Comparison of ENCODE assay signal across 8 cellular contexts in the genomic region with DNA sequence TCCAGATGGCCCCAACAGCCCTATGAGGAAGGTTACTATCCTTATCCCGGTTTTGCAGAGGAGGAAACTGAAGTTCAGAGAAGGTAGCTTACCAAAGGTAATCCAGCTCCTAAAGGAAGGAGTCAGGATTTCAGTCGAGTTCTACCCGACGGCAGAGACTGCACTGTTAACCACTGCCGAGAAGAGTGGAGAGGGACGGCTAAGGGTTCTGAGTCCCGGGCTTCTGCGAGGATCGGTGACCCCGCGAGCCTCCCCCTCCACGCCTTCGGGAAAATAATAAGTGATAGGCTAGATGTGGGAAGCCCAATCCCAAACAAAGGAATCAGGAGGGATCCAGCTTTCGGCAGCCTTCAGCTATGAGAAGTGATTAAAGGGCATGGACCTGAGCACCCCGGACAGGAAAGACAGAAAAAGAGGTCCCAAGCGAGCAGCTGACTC. TPM values are rescaled to one million over a fixed set of nuclear protein-coding genes. Genes with fewer than 3 reads are reported as not detected.
DNase-seq lines count a peak whose midpoint lies in the region; ATAC-seq and TF ChIP-seq lines count a peak whose summit lies in the region.

No MANE protein-coding gene starts in this region.

- no peak for DNase-seq in CD14-positive monocyte (ENCODE audit: low spot score)
- no peak for DNase-seq in H7
- DNase-seq in heart right ventricle = no peak
- no peak for DNase-seq in NCI-H128 (lab: John Stamatoyannopoulos, UW; ENCODE audit: unreplicated experiment)
- no peak for DNase-seq in HK-2 (ENCODE audit: unreplicated experiment)
- no peak for DNase-seq in activated CD4-positive, alpha-beta T cell treated with anti-CD3 and anti-CD28 coated beads for 4 hours

- intact Hi-C loops in CD14-positive monocyte (cut with micrococcal nuclease) (loop anchor here in 1 of 2 donors (5.0 to 10.0 kb wide), 2 partner anchors 41 to 51 kb away; no protein-coding TSS in a partner anchor), heart right ventricle (cut with DNase I) (loop anchor here in 1 of 10 donors (5.0 kb wide), 1 partner anchor 41 kb away; no protein-coding TSS in a partner anchor)

- H3K36me3 ChIP-seq in H7 (replicated peaks; ENCODE audit: control insufficient read depth, insufficient read depth, low read length) (no peaks in the 10 kb centered on the region), heart right ventricle (peaks cover 0 to 7% (median 0%) of the 10 kb centered on the region in 9 donors)

- H3K9me3 ChIP-seq in heart right ventricle = no peaks in the 10 kb centered on the region

- TF ChIP-seq CTCF in CD14-positive monocyte (IDR thresholded peaks at IDR 0.05) = no peak
- TF ChIP-seq CTCF in VCaP (conservative IDR thresholded peaks at IDR 0.05) = no peak
- TF ChIP-seq CTCF in heart right ventricle (IDR thresholded peaks at IDR 0.05) = no peak

- H3K27ac Mint-ChIP-seq in CD14-positive monocyte = peak overlapping the region in 4 of 7 donors; percentile 81 to 96 (median 94)

- no peaks in the 10 kb centered on the region for H3K9me3 Mint-ChIP-seq in CD14-positive monocyte

- peaks cover 4 to 66% (median 30%) of the 10 kb centered on the region in 9 donors for H3K4me1 ChIP-seq in heart right ventricle

- peaks cover 43% of the 10 kb centered on the region for H3K4me1 Mint-ChIP-seq in CD14-positive monocyte

- peaks cover 0 to 5% (median 2%) of the 10 kb centered on the region in 3 donors for H3K27me3 Mint-ChIP-seq in CD14-positive monocyte (ENCODE audit: low read depth in 3 of 3)

- peak overlapping the region; percentile 84 to 91 for H3K4me3 Mint-ChIP-seq in CD14-positive monocyte

- peaks cover 11 to 19% of the 10 kb centered on the region in 2 donors for H3K36me3 Mint-ChIP-seq in CD14-positive monocyte

- H3K27ac ChIP-seq in VCaP (peak overlapping the region; percentile 77), heart right ventricle (peak overlapping the region; percentile 76 to 96 (median 92)), skin epidermis (peak overlapping the region in 20 of 21 experiments; percentile 77 to 93 (median 87))

- WGBS in heart right ventricle, 2 donors = 1% methylated on average over 16 of the region's 16 CpGs

- H3K27me3 ChIP-seq in H7 (ENCODE audit: control insufficient read depth, insufficient read depth, low read length) (no peaks in the 10 kb centered on the region), heart right ventricle (no peaks in the 10 kb centered on the region)

- ATAC-seq in heart right ventricle = peak in 5 of 8 donors; percentile 0 to 5 (median 1)

- peak overlapping the region; percentile 89 for H3K4me3 ChIP-seq in H7 (ENCODE audit: insufficient read depth, low read depth, low read length)
- H3K4me3 ChIP-seq in heart right ventricle = peak overlapping the region; percentile 51 to 76 (median 62)
- H3K4me3 ChIP-seq in skin epidermis = peak overlapping the region; percentile 49 to 59 (median 56)

RNA-seq across cellular contexts. Expression of a gene that starts 0.6 kb away (rescaled TPM):
- polyA plus RNA-seq in CD14-positive monocyte = 1 to 10 TPM; 8.6 to 8.8 TPM
- total RNA-seq in H7 (2014; rRNA removed; shearing (Covaris generic)) = 6.0 and 9.0 TPM in 2 replicates
- total RNA-seq in heart right ventricle = 10 to 100 TPM in 8 of 10 donors, 1 to 10 TPM in 2; 6.6 to 18.6 (median 12.2) TPM
- polyA plus RNA-seq in heart right ventricle = 10 to 100 TPM in 1 of 2 donors, 1 to 10 TPM in 1; 8.7 to 21.0 TPM

RNA-seq across cellular contexts. Expression of a gene that starts 0.8 kb away (rescaled TPM):
- polyA plus RNA-seq in CD14-positive monocyte (10 to 100 TPM; 14.7 to 15.8 TPM), heart right ventricle (1 to 10 TPM; 1.6 to 2.5 TPM)
- 0.62 TPM in 1 of 2 replicates, not detected in the other for total RNA-seq in H7 (2014; rRNA removed; shearing (Covaris generic))
- total RNA-seq in heart right ventricle = 1 to 10 TPM in 3 of 10 donors, under 1 TPM in 2, not detected in 5; 0.62 to 3.3 (median 1.1) TPM

RNA-seq across cellular contexts. Expression of a gene that starts 57.3 kb away (rescaled TPM):
- polyA plus RNA-seq in CD14-positive monocyte = not detected
- not detected in 2 replicates for total RNA-seq in H7 (2014; rRNA removed; shearing (Covaris generic))
- total RNA-seq in heart right ventricle = not detected
- polyA plus RNA-seq in heart right ventricle = not detected
